Comparison of ENCODE assay signal across 13 cellular contexts in the genomic region with DNA sequence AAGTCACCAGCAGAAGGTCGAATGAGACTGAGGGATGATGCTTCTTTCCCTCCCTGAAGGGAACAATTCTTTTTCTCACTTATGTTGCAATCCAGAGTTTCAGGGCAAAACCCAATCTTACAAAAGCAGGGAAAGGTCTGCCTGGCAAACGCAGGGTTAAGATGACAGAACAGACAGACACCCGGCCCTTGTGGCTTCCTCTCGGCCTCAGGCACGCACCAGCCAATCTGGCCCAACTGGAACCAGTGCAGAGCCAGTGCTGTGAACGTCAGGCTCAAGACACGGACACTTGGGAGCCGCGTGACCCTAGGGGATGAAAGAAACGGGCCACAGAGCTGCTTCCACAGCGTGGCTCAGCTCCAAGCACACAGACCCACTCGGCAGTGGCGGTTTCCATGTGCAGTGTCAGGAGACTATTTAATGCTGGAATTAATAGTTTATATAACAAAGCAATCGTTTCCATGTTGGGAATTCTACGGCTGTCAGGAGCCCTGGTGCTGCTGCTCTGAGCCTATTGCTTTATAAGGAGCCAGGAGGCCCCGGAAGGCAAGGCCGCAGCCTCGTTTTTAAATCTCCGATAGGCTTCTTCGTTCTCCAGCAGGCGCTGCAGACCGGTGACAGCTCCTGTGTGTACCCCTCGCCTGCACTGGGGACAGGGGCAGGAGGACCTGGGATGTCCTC.
DNase-seq lines count a peak whose midpoint lies in the region; ATAC-seq, FAIRE-seq and TF ChIP-seq lines count a peak whose summit lies in the region.
"Had no signal": no experiment of that assay in that cellular context is flagged by ENCODE, and none has a peak within 500 bp of the region (broad histone marks: within the 10 kb centered on the region; RNA-seq: fewer than 3 reads in every experiment).

No MANE protein-coding gene starts in this region.

- peak overlapping the region; percentile 4 for H3K9ac ChIP-seq in astrocyte (ENCODE audit: low read length)

- H3K4me1 Mint-ChIP-seq in astrocyte (ENCODE audit: low read depth, unreplicated experiment) = peaks cover 25% of the 10 kb centered on the region
- H3K4me1 Mint-ChIP-seq in CD4-positive, alpha-beta memory T cell = peaks cover 0 to 1% (median under 1%) of the 10 kb centered on the region in 4 donors

- H3K4me3 Mint-ChIP-seq in astrocyte (ENCODE audit: unreplicated experiment) = no peak overlapping the region
- no peak overlapping the region for H3K4me3 Mint-ChIP-seq in CD4-positive, alpha-beta memory T cell

- peak overlapping the region; percentile 55 for H3K27ac Mint-ChIP-seq in astrocyte (ENCODE audit: unreplicated experiment)
- H3K27ac Mint-ChIP-seq in CD4-positive, alpha-beta memory T cell = no peak overlapping the region

- peaks cover 88% of the 10 kb centered on the region for H3K79me2 ChIP-seq in astrocyte (ENCODE audit: insufficient read depth, low read length)

- H3K27me3 Mint-ChIP-seq in astrocyte (ENCODE audit: low read depth, unreplicated experiment) = no peaks in the 10 kb centered on the region
- peaks cover 4 to 7% of the 10 kb centered on the region in 2 donors for H3K27me3 Mint-ChIP-seq in CD4-positive, alpha-beta memory T cell

- H3K4me2 ChIP-seq in astrocyte (ENCODE audit: low read length) = peak overlapping the region; percentile 49

- H3K4me3 ChIP-seq in astrocyte (ENCODE audit: insufficient read depth, low read depth, low read length) (no peak overlapping the region), heart left ventricle (peak overlapping the region in 3 of 12 donors; percentile 28 to 41 (median 29))
- H3K4me3 ChIP-seq in CD4-positive, alpha-beta memory T cell (ENCODE audit: low read length in 2 of 2) = no peak overlapping the region
- H3K4me3 ChIP-seq: upper lobe of left lung had no signal

- peak; percentile 84 for DNase-seq in AG08395 (ENCODE audit: low spot score)
- peak; percentile 59 for DNase-seq in astrocyte (ENCODE audit: low read depth)
- peak; percentile 43 to 76 (median 59) for DNase-seq in heart left ventricle
- DNase-seq in occipital lobe (lab: John Stamatoyannopoulos, UW) = peak; percentile 29
- DNase-seq in SK-N-DZ (ENCODE audit: low spot score) = no peak
- DNase-seq in stimulated activated CD4-positive, alpha-beta T cell treated with anti-CD3 and anti-CD28 coated beads, Interleukin-12 subunit alpha, Interleukin-12 subunit beta, amount 100 ng/mL, for 4 hours = no peak
- DNase-seq in DMS79 treated with DMSO at 0.1 percent for 48 hours (lab: John Stamatoyannopoulos, UW) = no peak
- no peak for DNase-seq in CD4-positive, alpha-beta memory T cell
- DNase-seq: ACHN, NCI-H526 had no signal

- no peaks in the 10 kb centered on the region for H3K36me3 ChIP-seq in astrocyte (ENCODE audit: insufficient read depth, low read length)
- H3K36me3 ChIP-seq in heart left ventricle = no peaks in the 10 kb centered on the region
- H3K36me3 ChIP-seq in CD4-positive, alpha-beta memory T cell (ENCODE audit: insufficient read depth, low read length) = no peaks in the 10 kb centered on the region
- H3K36me3 ChIP-seq: upper lobe of left lung had no signal

- TF ChIP-seq CTCF in astrocyte (IDR thresholded peaks at IDR 0.05; ENCODE audit: insufficient read depth, low read depth, low read length) (no peak), heart left ventricle (IDR thresholded peaks at IDR 0.05) (no peak)

- no peaks in the 10 kb centered on the region for H3K27me3 ChIP-seq in astrocyte (ENCODE audit: insufficient read depth, low read length)
- no peaks in the 10 kb centered on the region for H3K27me3 ChIP-seq in heart left ventricle
- peaks cover 3% of the 10 kb centered on the region for H3K27me3 ChIP-seq in CD4-positive, alpha-beta memory T cell (ENCODE audit: insufficient read depth, low read length)
- H3K27me3 ChIP-seq: upper lobe of left lung had no signal

- peaks cover 6% of the 10 kb centered on the region for H3K36me3 Mint-ChIP-seq in astrocyte (ENCODE audit: low read depth, unreplicated experiment)
- no peaks in the 10 kb centered on the region for H3K36me3 Mint-ChIP-seq in CD4-positive, alpha-beta memory T cell

- H3K9me3 Mint-ChIP-seq in astrocyte (ENCODE audit: unreplicated experiment) = no peaks in the 10 kb centered on the region
- H3K9me3 Mint-ChIP-seq in CD4-positive, alpha-beta memory T cell = no peaks in the 10 kb centered on the region

- H3K27ac ChIP-seq in astrocyte (ENCODE audit: low read depth, low read length) = no peak overlapping the region
- H3K27ac ChIP-seq in heart left ventricle = peak overlapping the region in 10 of 12 donors; percentile 13 to 90 (median 56)
- no peak overlapping the region for H3K27ac ChIP-seq in CD4-positive, alpha-beta memory T cell (ENCODE audit: low read depth, low read length)
- H3K27ac ChIP-seq: upper lobe of left lung had no signal

- CTCF ChIA-PET in CD4-positive, alpha-beta memory T cell (lab: Charles Lee; ENCODE audit: partially characterized antibody) = no interaction called here

- H3K4me1 ChIP-seq in astrocyte (ENCODE audit: insufficient read depth, low read length) = peaks cover 8% of the 10 kb centered on the region
- H3K4me1 ChIP-seq in heart left ventricle = peaks cover 0 to 55% (median 25%) of the 10 kb centered on the region in 12 donors
- no peaks in the 10 kb centered on the region for H3K4me1 ChIP-seq in CD4-positive, alpha-beta memory T cell (ENCODE audit: insufficient read depth, low read length)

- intact Hi-C loops in heart left ventricle (cut with DNase I) = loop anchor here in 1 of 10 donors (2.0 kb wide), 1 partner anchor 20 kb away; no protein-coding TSS in a partner anchor
- intact Hi-C loops in CD4-positive, alpha-beta memory T cell (cut with micrococcal nuclease) = no loop called here

- H4K20me1 ChIP-seq in astrocyte (ENCODE audit: insufficient read depth, low read length) = peaks cover 93% of the 10 kb centered on the region

- H2AFZ ChIP-seq in astrocyte (ENCODE audit: low read depth, low read length) = peak overlapping the region; percentile 35

- H3K9me3 ChIP-seq in astrocyte (ENCODE audit: insufficient read depth, low read depth, low read length) (no peaks in the 10 kb centered on the region), heart left ventricle (no peaks in the 10 kb centered on the region)
- no peaks in the 10 kb centered on the region for H3K9me3 ChIP-seq in CD4-positive, alpha-beta memory T cell (ENCODE audit: control insufficient read depth in 1 of 2, low read length in 2 of 2)
- H3K9me3 ChIP-seq: upper lobe of left lung had no signal

- ATAC-seq in heart left ventricle = peak in 3 of 4 donors; percentile 68 to 69 (median 69)

- 27 to 42% (median 33%) methylated on average over 22 to 23 of the region's 23 CpGs for WGBS in heart left ventricle, 4 donors

- TF ChIP-seq POLR2A in heart left ventricle (IDR thresholded peaks at IDR 0.05) = no peak

- POLR2A ChIA-PET in CD4-positive, alpha-beta memory T cell (lab: Charles Lee; ENCODE audit: partially characterized antibody) = no interaction called here

- no peak for FAIRE-seq in astrocyte (lab: Jason Lieb, UNC)
- FAIRE-seq: GM12892, TTC549 had no signal

Comparison
In these comparisons a context has a peak if more than half of its experiments do, and no peak if none do; other contexts are left out.
1. DNase-seq: peak in AG08395 (single experiment), astrocyte (single experiment), heart left ventricle (5 of 5) and occipital lobe (single experiment); none in SK-N-DZ (single experiment), stimulated activated CD4-positive, alpha-beta T cell treated with anti-CD3 and anti-CD28 coated beads, Interleukin-12 subunit alpha, Interleukin-12 subunit beta, amount 100 ng/mL, for 4 hours (single experiment), DMS79 treated with DMSO at 0.1 percent for 48 hours (single experiment) and CD4-positive, alpha-beta memory T cell (0 of 5).
2. H3K27ac ChIP-seq: peak in heart left ventricle (10 of 12); none in astrocyte (single experiment) and CD4-positive, alpha-beta memory T cell (single experiment).